ENCODE assay signal across 2 cellular contexts in the genomic region with DNA sequence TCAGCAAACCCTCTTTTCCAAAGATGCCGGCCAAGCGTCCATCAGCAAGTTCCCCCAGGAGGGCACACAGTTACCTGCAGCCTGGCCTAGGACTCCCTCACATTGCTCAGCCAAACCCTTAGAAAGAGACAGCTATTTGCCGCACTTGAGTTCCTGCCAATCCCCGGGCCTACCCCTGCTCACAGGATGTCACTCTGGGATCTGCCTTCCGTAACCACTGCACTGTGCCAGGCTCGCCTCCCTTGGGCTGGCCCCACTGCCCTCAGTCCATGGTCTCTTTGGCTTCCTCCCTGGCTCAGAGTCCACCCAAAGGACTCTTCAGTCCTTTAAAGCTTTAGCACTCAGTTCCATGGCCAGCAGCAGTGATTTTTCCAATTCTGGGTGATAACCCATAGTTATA.
A peak's percentile ranks its signal among the peaks of the same experiment; 100 is the strongest.
TF ChIP-seq lines count a peak whose summit lies in the region.

No MANE protein-coding gene starts in this region.

TF ChIP-seq in liver, 16 proteins besides CTCF, POLR2A, EP300 and RAD21 (continued from another document):
- TF ChIP-seq, protein P1, sequence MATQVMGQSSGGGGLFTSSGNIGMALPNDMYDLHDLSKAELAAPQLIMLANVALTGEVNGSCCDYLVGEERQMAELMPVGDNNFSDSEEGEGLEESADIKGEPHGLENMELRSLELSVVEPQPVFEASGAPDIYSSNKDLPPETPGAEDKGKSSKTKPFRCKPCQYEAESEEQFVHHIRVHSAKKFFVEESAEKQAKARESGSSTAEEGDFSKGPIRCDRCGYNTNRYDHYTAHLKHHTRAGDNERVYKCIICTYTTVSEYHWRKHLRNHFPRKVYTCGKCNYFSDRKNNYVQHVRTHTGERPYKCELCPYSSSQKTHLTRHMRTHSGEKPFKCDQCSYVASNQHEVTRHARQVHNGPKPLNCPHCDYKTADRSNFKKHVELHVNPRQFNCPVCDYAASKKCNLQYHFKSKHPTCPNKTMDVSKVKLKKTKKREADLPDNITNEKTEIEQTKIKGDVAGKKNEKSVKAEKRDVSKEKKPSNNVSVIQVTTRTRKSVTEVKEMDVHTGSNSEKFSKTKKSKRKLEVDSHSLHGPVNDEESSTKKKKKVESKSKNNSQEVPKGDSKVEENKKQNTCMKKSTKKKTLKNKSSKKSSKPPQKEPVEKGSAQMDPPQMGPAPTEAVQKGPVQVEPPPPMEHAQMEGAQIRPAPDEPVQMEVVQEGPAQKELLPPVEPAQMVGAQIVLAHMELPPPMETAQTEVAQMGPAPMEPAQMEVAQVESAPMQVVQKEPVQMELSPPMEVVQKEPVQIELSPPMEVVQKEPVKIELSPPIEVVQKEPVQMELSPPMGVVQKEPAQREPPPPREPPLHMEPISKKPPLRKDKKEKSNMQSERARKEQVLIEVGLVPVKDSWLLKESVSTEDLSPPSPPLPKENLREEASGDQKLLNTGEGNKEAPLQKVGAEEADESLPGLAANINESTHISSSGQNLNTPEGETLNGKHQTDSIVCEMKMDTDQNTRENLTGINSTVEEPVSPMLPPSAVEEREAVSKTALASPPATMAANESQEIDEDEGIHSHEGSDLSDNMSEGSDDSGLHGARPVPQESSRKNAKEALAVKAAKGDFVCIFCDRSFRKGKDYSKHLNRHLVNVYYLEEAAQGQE (IDR thresholded peaks at IDR 0.05), result no peak
- TF ChIP-seq EGR1 (IDR thresholded peaks at IDR 0.05; ENCODE audit: low read depth in 2 of 2), result no peak
- TF ChIP-seq, protein P2, sequence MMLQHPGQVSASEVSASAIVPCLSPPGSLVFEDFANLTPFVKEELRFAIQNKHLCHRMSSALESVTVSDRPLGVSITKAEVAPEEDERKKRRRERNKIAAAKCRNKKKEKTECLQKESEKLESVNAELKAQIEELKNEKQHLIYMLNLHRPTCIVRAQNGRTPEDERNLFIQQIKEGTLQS (IDR thresholded peaks at IDR 0.05), result no peak
- TF ChIP-seq HNF4G (IDR thresholded peaks at IDR 0.05), result peak; percentile 55
- TF ChIP-seq FOXA1 (IDR thresholded peaks at IDR 0.05), result no peak
- TF ChIP-seq FOXA2 (IDR thresholded peaks at IDR 0.05), result no peak
- TF ChIP-seq RXRA (IDR thresholded peaks at IDR 0.05), result peak; percentile 13 to 76
- peak; percentile 31 for TF ChIP-seq SP1 (IDR thresholded peaks at IDR 0.05)
- peak; percentile 92 to 98 for TF ChIP-seq HNF4A (conservative IDR thresholded peaks at IDR 0.05)
- TF ChIP-seq, protein P3, sequence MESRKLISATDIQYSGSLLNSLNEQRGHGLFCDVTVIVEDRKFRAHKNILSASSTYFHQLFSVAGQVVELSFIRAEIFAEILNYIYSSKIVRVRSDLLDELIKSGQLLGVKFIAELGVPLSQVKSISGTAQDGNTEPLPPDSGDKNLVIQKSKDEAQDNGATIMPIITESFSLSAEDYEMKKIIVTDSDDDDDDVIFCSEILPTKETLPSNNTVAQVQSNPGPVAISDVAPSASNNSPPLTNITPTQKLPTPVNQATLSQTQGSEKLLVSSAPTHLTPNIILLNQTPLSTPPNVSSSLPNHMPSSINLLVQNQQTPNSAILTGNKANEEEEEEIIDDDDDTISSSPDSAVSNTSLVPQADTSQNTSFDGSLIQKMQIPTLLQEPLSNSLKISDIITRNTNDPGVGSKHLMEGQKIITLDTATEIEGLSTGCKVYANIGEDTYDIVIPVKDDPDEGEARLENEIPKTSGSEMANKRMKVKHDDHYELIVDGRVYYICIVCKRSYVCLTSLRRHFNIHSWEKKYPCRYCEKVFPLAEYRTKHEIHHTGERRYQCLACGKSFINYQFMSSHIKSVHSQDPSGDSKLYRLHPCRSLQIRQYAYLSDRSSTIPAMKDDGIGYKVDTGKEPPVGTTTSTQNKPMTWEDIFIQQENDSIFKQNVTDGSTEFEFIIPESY (IDR thresholded peaks at IDR 0.05), result no peak
- no peak for TF ChIP-seq GABPA (IDR thresholded peaks at IDR 0.05 in 1 of 2, conservative IDR thresholded peaks at IDR 0.05 in 1 of 2)
TF ChIP-seq in liver: peak in this region for 5.

TF ChIP-seq in HepG2, 621 proteins besides CTCF, POLR2A, EP300 and RAD21 (continued from another document):
- no peak for TF ChIP-seq HMG20A (CRISPR knock-in tag; IDR thresholded peaks at IDR 0.05; ENCODE audit: borderline replicate concordance)
- no peak for TF ChIP-seq AGO1 (IDR thresholded peaks at IDR 0.05; ENCODE audit: low read depth, low read length, poor library complexity, severe bottlenecking)
- TF ChIP-seq, protein P4, sequence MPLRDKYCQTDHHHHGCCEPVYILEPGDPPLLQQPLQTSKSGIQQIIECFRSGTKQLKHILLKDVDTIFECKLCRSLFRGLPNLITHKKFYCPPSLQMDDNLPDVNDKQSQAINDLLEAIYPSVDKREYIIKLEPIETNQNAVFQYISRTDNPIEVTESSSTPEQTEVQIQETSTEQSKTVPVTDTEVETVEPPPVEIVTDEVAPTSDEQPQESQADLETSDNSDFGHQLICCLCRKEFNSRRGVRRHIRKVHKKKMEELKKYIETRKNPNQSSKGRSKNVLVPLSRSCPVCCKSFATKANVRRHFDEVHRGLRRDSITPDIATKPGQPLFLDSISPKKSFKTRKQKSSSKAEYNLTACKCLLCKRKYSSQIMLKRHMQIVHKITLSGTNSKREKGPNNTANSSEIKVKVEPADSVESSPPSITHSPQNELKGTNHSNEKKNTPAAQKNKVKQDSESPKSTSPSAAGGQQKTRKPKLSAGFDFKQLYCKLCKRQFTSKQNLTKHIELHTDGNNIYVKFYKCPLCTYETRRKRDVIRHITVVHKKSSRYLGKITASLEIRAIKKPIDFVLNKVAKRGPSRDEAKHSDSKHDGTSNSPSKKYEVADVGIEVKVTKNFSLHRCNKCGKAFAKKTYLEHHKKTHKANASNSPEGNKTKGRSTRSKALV (CRISPR knock-in tag; IDR thresholded peaks at IDR 0.05), result no peak
- TF ChIP-seq ZNF430 (CRISPR knock-in tag; IDR thresholded peaks at IDR 0.05), result no peak
- TF ChIP-seq KLF16 (CRISPR knock-in tag; IDR thresholded peaks at IDR 0.05), result no peak
- no peak for TF ChIP-seq RCOR2 (CRISPR knock-in tag; IDR thresholded peaks at IDR 0.05)
- TF ChIP-seq NCOA2 (CRISPR knock-in tag; IDR thresholded peaks at IDR 0.05), result no peak
- no peak for TF ChIP-seq ZNF563 (CRISPR knock-in tag; IDR thresholded peaks at IDR 0.05)
- no peak for TF ChIP-seq ZNF549 (CRISPR knock-in tag; IDR thresholded peaks at IDR 0.05)
